ENCODE assay signal across 21 cellular contexts in genomic region chr11:58471892-58472291, GRCh38. TPM values are rescaled to one million over a fixed set of nuclear protein-coding genes. Genes with fewer than 3 reads are reported as not detected.
DNase-seq lines count a peak whose midpoint lies in the region; ATAC-seq, FAIRE-seq and TF ChIP-seq lines count a peak whose summit lies in the region.
"Had no signal": no experiment of that assay in that cellular context is flagged by ENCODE, and none has a peak within 500 bp of the region (broad histone marks: within the 10 kb centered on the region; RNA-seq: fewer than 3 reads in every experiment).

No MANE protein-coding gene starts in this region.

- no peaks in the 10 kb centered on the region for H3K27me3 ChIP-seq in GM12878 (replicated peaks in 1 of 2; ENCODE audit: control insufficient read depth in 2 of 2, insufficient read depth in 2 of 2, low read length in 1 of 2)

- BruUV-seq in GM12878 (replicated peaks; lab: Mats Ljungman, UMichigan): no TSS peak

- no peak for TF ChIP-seq CTCF in GM12878 (IDR thresholded peaks at IDR 0.05 in 2 of 3, conservative IDR thresholded peaks at IDR 0.05 in 1 of 3; ENCODE audit: control insufficient read depth in 2 of 3, extremely low read depth in 1 of 3, insufficient read depth in 1 of 3, low read depth in 3 of 3, low read length in 3 of 3)

- POLR2A ChIA-PET in GM12878 (lab: Charles Lee): no interaction called here

- no peak overlapping the region for H3K27ac ChIP-seq in GM12878 (ENCODE audit: control insufficient read depth, insufficient read depth)
- H3K27ac ChIP-seq: 22Rv1 had no signal

- H3K36me3 ChIP-seq in GM12878 (ENCODE audit: control insufficient read depth in 2 of 2, insufficient read depth in 2 of 2, low read length in 1 of 2): no peaks in the 10 kb centered on the region

- H2AFZ ChIP-seq in GM12878 (ENCODE audit: control insufficient read depth, low read depth, low read length): no peak overlapping the region

- in situ Hi-C loops in GM12878 (cut with MboI): no loop called here

- RAD21 ChIA-PET in GM12878 (lab: Charles Lee; ENCODE audit: unreplicated experiment): no interaction called here

- intact Hi-C loops in GM12878 (cut with micrococcal nuclease; ENCODE audit: unreplicated experiment): no loop called here

- DNase-seq in DMS53 (lab: John Stamatoyannopoulos, UW) (peak; percentile 1), DMS53 treated with DMSO at 0.1 percent for 48 hours (lab: John Stamatoyannopoulos, UW; ENCODE audit: unreplicated experiment) (no peak), NAMALWA (ENCODE audit: low spot score) (peak; percentile 19), GM12878 (ENCODE audit: low read depth, low spot score) (no peak), renal cortical epithelial cell (ENCODE audit: low read depth) (peak; percentile 4), RKO (ENCODE audit: low spot score) (no peak), H4 (ENCODE audit: low spot score) (no peak)
- DNase-seq: CD8-positive, alpha-beta T cell; COR-L47; HCEC 1CT had no signal

- no peak overlapping the region for H3K4me3 ChIP-seq in GM12878

- no peaks in the 10 kb centered on the region; the same call in 1 of the 3 replicates for H3K9me3 ChIP-seq in GM12878 (replicated peaks; ENCODE audit: control insufficient read depth, insufficient read depth, low read length)

- SMC1A ChIA-PET in GM12878 (lab: Charles Lee; ENCODE audit: uncharacterized antibody, unreplicated experiment): no interaction called here

- H3K4me1 ChIP-seq in GM12878 (ENCODE audit: control insufficient read depth, insufficient read depth, low read length): no peaks in the 10 kb centered on the region

- no peak for TF ChIP-seq RAD21 in GM12878 (IDR thresholded peaks at IDR 0.05; ENCODE audit: insufficient read depth, low read depth, low read length)

- H3K4me2 ChIP-seq in GM12878 (ENCODE audit: control insufficient read depth, insufficient read depth): no peak overlapping the region

- ATAC-seq in GM12878 (no peak), GM19467 (IDR thresholded peaks at IDR 0.05; ENCODE audit: unreplicated experiment) (no peak)
- ATAC-seq: CD8-positive, alpha-beta T cell had no signal

- no peaks in the 10 kb centered on the region for H3K79me2 ChIP-seq in GM12878 (ENCODE audit: control insufficient read depth, insufficient read depth, low read length)

- CTCF ChIA-PET in GM12878 (lab: Yijun Ruan, JAX): no interaction called here

- FAIRE-seq in GM12878 (lab: Jason Lieb, UNC): no peak
- FAIRE-seq: D721Med, GM12891, H1 had no signal

- no peak overlapping the region for H3K9ac ChIP-seq in GM12878 (ENCODE audit: control insufficient read depth, insufficient read depth, low read length)

- no peak for TF ChIP-seq POLR2A in GM12878 (IDR thresholded peaks at IDR 0.05; ENCODE audit: low read depth, low read length)

- TF ChIP-seq EP300 in GM12878 (IDR thresholded peaks at IDR 0.05; ENCODE audit: borderline replicate concordance in 1 of 2, control insufficient read depth in 1 of 2, low read depth in 2 of 2, low read length in 2 of 2): no peak

- H4K20me1 ChIP-seq in GM12878 (ENCODE audit: control insufficient read depth, insufficient read depth): no peaks in the 10 kb centered on the region

TF ChIP-seq in GM12878, 131 proteins besides CTCF, POLR2A, EP300 and RAD21:
- TF ChIP-seq ZNF384 (IDR thresholded peaks at IDR 0.05; ENCODE audit: borderline replicate concordance, low read depth, low read length) (peak; percentile 81), ZZZ3 (IDR thresholded peaks at IDR 0.05; ENCODE audit: control insufficient read depth, insufficient read length, low read depth) (no peak), CBX5 (IDR thresholded peaks at IDR 0.05; ENCODE audit: low read depth) (peak; percentile 87)

RNA-seq across cellular contexts. Expression of gene OR5B12, which starts 29.9 kb away (rescaled TPM):
- total RNA-seq in GM12878 (2013; cell fraction: nucleolus; rRNA removed): 0.51 and 1.0 TPM in 2 replicates
- total RNA-seq in GM12878 (2014; rRNA removed): not detected in 2 replicates
- not detected in 2 replicates for total RNA-seq in GM12878 (2014; rRNA removed; fragmentation: Illumina TruSeq; extraction: Trizol)
- total RNA-seq in GM12878 (2021): not detected in 2 replicates
- not detected for polyA plus RNA-seq in GM12878 (2011; ENCODE audit: low read depth)
- 0.29 and 0.35 TPM in 2 replicates for polyA plus RNA-seq in GM12878 (2011; rRNA removed)
- 0.15 and 0.25 TPM in 2 replicates for polyA plus RNA-seq in GM12878 (2011; cell fraction: cytosol; rRNA removed)
- polyA plus RNA-seq in GM12878 (2011; cell fraction: nucleus; rRNA removed): 0.31 and 0.61 TPM in 2 replicates
- not detected in 2 replicates for polyA plus RNA-seq in GM12878 (2012)
- polyA plus RNA-seq in GM12878 (2014; fragmentation: Illumina TruSeq; extraction: Trizol): not detected in 2 replicates
- not detected for polyA plus RNA-seq in GM12878 (2014; fragmentation: Nextera tagmentation; extraction: Ambion mirVana)
- not detected in 2 replicates for polyA plus RNA-seq in GM12878 (2014; rRNA removed)
- not detected for polyA plus RNA-seq in GM12878 (2016; fragmentation: Nextera tagmentation; extraction: Ambion mirVana)
- polyA minus RNA-seq in GM12878 (2011; rRNA and poly(A)+ RNA removed): 0.59 and 0.93 TPM in 2 replicates
- polyA minus RNA-seq in GM12878 (2011; cell fraction: cytosol; rRNA and poly(A)+ RNA removed): not detected in 2 replicates
- polyA minus RNA-seq in GM12878 (2011; cell fraction: nucleus; rRNA and poly(A)+ RNA removed): 0.60 and 1.5 TPM in 2 replicates
- not detected in 2 replicates for total RNA-seq in renal cortical epithelial cell
- not detected in 2 replicates for total RNA-seq in H4 (2014; rRNA removed; shearing (Covaris generic))
- total RNA-seq: A673; CD8-positive, alpha-beta T cell; Daoy; G401; H1 had no signal
- polyA plus RNA-seq: BJ, CD14-positive monocyte, H1, IgD-negative memory B cell had no signal

RNA-seq across cellular contexts. Expression of gene OR5B21, which starts 36.0 kb away (rescaled TPM):
- 4.4 and 6.8 TPM in 2 replicates for total RNA-seq in GM12878 (2013; cell fraction: nucleolus; rRNA removed)
- 0.11 TPM in 1 of 2 replicates, not detected in the other for total RNA-seq in GM12878 (2014; rRNA removed)
- 0.22 and 0.41 TPM in 2 replicates for total RNA-seq in GM12878 (2014; rRNA removed; fragmentation: Illumina TruSeq; extraction: Trizol)
- total RNA-seq in GM12878 (2021): not detected in 2 replicates
- polyA plus RNA-seq in GM12878 (2011; ENCODE audit: low read depth): not detected
- 0.40 and 0.41 TPM in 2 replicates for polyA plus RNA-seq in GM12878 (2011; rRNA removed)
- 0.13 TPM in 1 of 2 replicates, not detected in the other for polyA plus RNA-seq in GM12878 (2011; cell fraction: cytosol; rRNA removed)
- 1.6 and 2.6 TPM in 2 replicates for polyA plus RNA-seq in GM12878 (2011; cell fraction: nucleus; rRNA removed)
- polyA plus RNA-seq in GM12878 (2012): not detected in 2 replicates
- polyA plus RNA-seq in GM12878 (2014; fragmentation: Illumina TruSeq; extraction: Trizol): 0.22 TPM in 1 of 2 replicates, not detected in the other
- polyA plus RNA-seq in GM12878 (2014; fragmentation: Nextera tagmentation; extraction: Ambion mirVana): not detected
- polyA plus RNA-seq in GM12878 (2014; rRNA removed): not detected in 2 replicates
- polyA plus RNA-seq in GM12878 (2016; fragmentation: Nextera tagmentation; extraction: Ambion mirVana): not detected
- 7.3 and 10.6 TPM in 2 replicates for polyA minus RNA-seq in GM12878 (2011; rRNA and poly(A)+ RNA removed)
- not detected in 2 replicates for polyA minus RNA-seq in GM12878 (2011; cell fraction: cytosol; rRNA and poly(A)+ RNA removed)
- polyA minus RNA-seq in GM12878 (2011; cell fraction: nucleus; rRNA and poly(A)+ RNA removed): 6.8 and 12.3 TPM in 2 replicates
- total RNA-seq in renal cortical epithelial cell: not detected in 2 replicates
- total RNA-seq in H4 (2014; rRNA removed; shearing (Covaris generic)): not detected in 2 replicates
- total RNA-seq: A673; CD8-positive, alpha-beta T cell; Daoy; G401; H1 had no signal
- polyA plus RNA-seq: BJ, CD14-positive monocyte, H1, IgD-negative memory B cell had no signal

RNA-seq across cellular contexts. Expression of gene OR5B2, which starts 44.0 kb away (rescaled TPM):
- 0.33 and 0.61 TPM in 2 replicates for total RNA-seq in GM12878 (2013; cell fraction: nucleolus; rRNA removed)
- not detected in 2 replicates for total RNA-seq in GM12878 (2014; rRNA removed)
- total RNA-seq in GM12878 (2014; rRNA removed; fragmentation: Illumina TruSeq; extraction: Trizol): not detected in 2 replicates
- not detected in 2 replicates for total RNA-seq in GM12878 (2021)
- polyA plus RNA-seq in GM12878 (2011; ENCODE audit: low read depth): not detected
- polyA plus RNA-seq in GM12878 (2011; rRNA removed): 0.26 and 0.82 TPM in 2 replicates
- polyA plus RNA-seq in GM12878 (2011; cell fraction: cytosol; rRNA removed): 0.07 and 0.24 TPM in 2 replicates
- 1.3 and 2.3 TPM in 2 replicates for polyA plus RNA-seq in GM12878 (2011; cell fraction: nucleus; rRNA removed)
- polyA plus RNA-seq in GM12878 (2012): not detected in 2 replicates
- not detected in 2 replicates for polyA plus RNA-seq in GM12878 (2014; fragmentation: Illumina TruSeq; extraction: Trizol)
- not detected for polyA plus RNA-seq in GM12878 (2014; fragmentation: Nextera tagmentation; extraction: Ambion mirVana)
- polyA plus RNA-seq in GM12878 (2014; rRNA removed): not detected in 2 replicates
- polyA plus RNA-seq in GM12878 (2016; fragmentation: Nextera tagmentation; extraction: Ambion mirVana): not detected
- polyA minus RNA-seq in GM12878 (2011; rRNA and poly(A)+ RNA removed): 0.73 and 0.93 TPM in 2 replicates
- polyA minus RNA-seq in GM12878 (2011; cell fraction: cytosol; rRNA and poly(A)+ RNA removed): not detected in 2 replicates
- 0.38 and 0.73 TPM in 2 replicates for polyA minus RNA-seq in GM12878 (2011; cell fraction: nucleus; rRNA and poly(A)+ RNA removed)
- total RNA-seq in renal cortical epithelial cell: not detected in 2 replicates
- not detected in 2 replicates for total RNA-seq in H4 (2014; rRNA removed; shearing (Covaris generic))
- total RNA-seq: A673; CD8-positive, alpha-beta T cell; Daoy; G401; H1 had no signal
- polyA plus RNA-seq: BJ, CD14-positive monocyte, IgD-negative memory B cell had no signal

Comparison
In these comparisons a context has a peak if more than half of its experiments do, and no peak if none do; other contexts are left out.
1. DNase-seq: peak in DMS53 (single experiment), NAMALWA (single experiment) and renal cortical epithelial cell (single experiment); none in DMS53 treated with DMSO at 0.1 percent for 48 hours (single experiment), GM12878 (single experiment), RKO (single experiment) and H4 (single experiment).